Comparison of ENCODE assay signal across 1 cellular context in genomic region chr9:129142536-129142935, GRCh38.
TF ChIP-seq lines count a peak whose summit lies in the region.

No MANE protein-coding gene starts in this region.

TF ChIP-seq in GM23338, 12 proteins besides CTCF, POLR2A, EP300 and RAD21:
- TF ChIP-seq ZNF462 (CRISPR knock-in tag; IDR thresholded peaks at IDR 0.05) (no peak), ZNF114 (CRISPR knock-in tag; IDR thresholded peaks at IDR 0.05) (no peak), EZH2 (IDR thresholded peaks at IDR 0.05; ENCODE audit: low read depth, unreplicated experiment) (no peak), POLR2AphosphoS5 (IDR thresholded peaks at IDR 0.05; ENCODE audit: low read depth) (no peak), EZH2phosphoT487 (IDR thresholded peaks at IDR 0.05; ENCODE audit: unreplicated experiment) (no peak), STAT1 (IDR thresholded peaks at IDR 0.05; ENCODE audit: unreplicated experiment) (no peak), REST (IDR thresholded peaks at IDR 0.05; ENCODE audit: unreplicated experiment) (no peak), CREB1 (CRISPR knock-in tag; IDR thresholded peaks at IDR 0.05; ENCODE audit: low read depth) (no peak), ETS1 (IDR thresholded peaks at IDR 0.05) (no peak), ZNF331 (CRISPR knock-in tag; IDR thresholded peaks at IDR 0.05; ENCODE audit: low read depth) (no peak), JUNB (IDR thresholded peaks at IDR 0.05; ENCODE audit: unreplicated experiment) (no peak), NANOG (IDR thresholded peaks at IDR 0.05; ENCODE audit: borderline replicate concordance) (no peak)
